Comparison of ENCODE assay signal across 18 cellular contexts in genomic region chr9:35980289-35981011, GRCh38. TPM values are rescaled to one million over a fixed set of nuclear protein-coding genes. Genes with fewer than 3 reads are reported as not detected.
DNase-seq lines count a peak whose midpoint lies in the region; ATAC-seq, FAIRE-seq and TF ChIP-seq lines count a peak whose summit lies in the region.
"Had no signal": no experiment of that assay in that cellular context is flagged by ENCODE, and none has a peak within 500 bp of the region (broad histone marks: within the 10 kb centered on the region; RNA-seq: fewer than 3 reads in every experiment).

No MANE protein-coding gene starts in this region.

- DNase-seq in mammary epithelial cell, result peak; percentile 39
- no peak for DNase-seq in breast epithelium (ENCODE audit: low spot score in 2 of 2)
- DNase-seq in astrocyte (ENCODE audit: low read depth), result no peak
- DNase-seq in foreskin keratinocyte, result peak; percentile 27 to 50
- DNase-seq in NOMO-1 (lab: John Stamatoyannopoulos, UW; ENCODE audit: unreplicated experiment in 2 of 2), result no peak
- DNase-seq in NCI-H2196 (lab: John Stamatoyannopoulos, UW; ENCODE audit: unreplicated experiment), result no peak
- DNase-seq: 8988T; Calu3; CD8-positive, alpha-beta T cell; DMS79 treated with DMSO at 0.1 percent for 48 hours; GF-D8; HCEC 1CT had no signal

- H3K27ac Mint-ChIP-seq in astrocyte (ENCODE audit: unreplicated experiment), result peak overlapping the region; percentile 3
- H3K27ac Mint-ChIP-seq: CD8-positive, alpha-beta T cell; GM23338 had no signal

- H3K36me3 Mint-ChIP-seq in astrocyte (ENCODE audit: low read depth, unreplicated experiment), result no peaks in the 10 kb centered on the region
- H3K36me3 Mint-ChIP-seq: CD8-positive, alpha-beta T cell had no signal

- H3K9me3 Mint-ChIP-seq in astrocyte (ENCODE audit: unreplicated experiment), result peaks cover 7% of the 10 kb centered on the region

- 65% methylated on average over 3 of the region's 3 CpGs for WGBS in mammary epithelial cell (ENCODE audit: low coverage, missing lambda C conversion rate)

- peaks cover 10% of the 10 kb centered on the region for H3K27me3 ChIP-seq in mammary epithelial cell (ENCODE audit: insufficient read depth, low read length)
- H3K27me3 ChIP-seq in breast epithelium, result no peaks in the 10 kb centered on the region
- peaks cover 7% of the 10 kb centered on the region for H3K27me3 ChIP-seq in astrocyte (ENCODE audit: insufficient read depth, low read length)
- peaks cover 57% of the 10 kb centered on the region for H3K27me3 ChIP-seq in foreskin keratinocyte
- H3K27me3 ChIP-seq: BLaER1 had no signal

- in situ Hi-C loops in mammary epithelial cell (cut with MboI; ENCODE audit: low sequenced_read_pairs in 2 of 2), result no loop called here

- no peak for TF ChIP-seq POLR2A in breast epithelium (IDR thresholded peaks at IDR 0.05)

- intact Hi-C loops in mammary epithelial cell (cut with micrococcal nuclease), result no loop called here
- intact Hi-C loops in breast epithelium (cut with DNase I; ENCODE audit: low total_unique reads), result no loop called here

- no peak overlapping the region for H3K9ac ChIP-seq in mammary epithelial cell (ENCODE audit: insufficient read depth, low read length)
- H3K9ac ChIP-seq in astrocyte (ENCODE audit: low read length), result no peak overlapping the region
- H3K9ac ChIP-seq: BLaER1 had no signal

- no peaks in the 10 kb centered on the region for H3K4me1 ChIP-seq in mammary epithelial cell (ENCODE audit: insufficient read depth, low read length)
- H3K4me1 ChIP-seq in breast epithelium, result no peaks in the 10 kb centered on the region
- H3K4me1 ChIP-seq in astrocyte (ENCODE audit: insufficient read depth, low read length), result no peaks in the 10 kb centered on the region
- no peaks in the 10 kb centered on the region for H3K4me1 ChIP-seq in foreskin keratinocyte

- H3K4me1 Mint-ChIP-seq in astrocyte (ENCODE audit: low read depth, unreplicated experiment), result no peaks in the 10 kb centered on the region
- H3K4me1 Mint-ChIP-seq: GM23338 had no signal

- H3K4me2 ChIP-seq in mammary epithelial cell (ENCODE audit: insufficient read depth, low read depth, low read length) (no peak overlapping the region), astrocyte (ENCODE audit: low read length) (no peak overlapping the region)
- H3K4me2 ChIP-seq: GM23338 had no signal

- H2AFZ ChIP-seq in mammary epithelial cell (ENCODE audit: low read depth, low read length), result no peak overlapping the region
- H2AFZ ChIP-seq in astrocyte (ENCODE audit: low read depth, low read length), result no peak overlapping the region
- H2AFZ ChIP-seq: GM23338 had no signal

- FAIRE-seq in astrocyte (lab: Jason Lieb, UNC), result no peak
- FAIRE-seq: H54, HTR-8/SVneo had no signal

- BruUV-seq in mammary epithelial cell (replicated peaks; lab: Mats Ljungman, UMichigan), result no TSS peak

- H3K9me3 ChIP-seq in mammary epithelial cell (replicated peaks; ENCODE audit: insufficient read depth, low read length) (no peaks in the 10 kb centered on the region), breast epithelium (peaks cover 0 to 6% of the 10 kb centered on the region in 2 donors), astrocyte (ENCODE audit: insufficient read depth, low read depth, low read length) (no peaks in the 10 kb centered on the region)

- peaks cover 7% of the 10 kb centered on the region for H3K27me3 Mint-ChIP-seq in astrocyte (ENCODE audit: low read depth, unreplicated experiment)

- dilution Hi-C loops in mammary epithelial cell (cut with HindIII; ENCODE audit: low sequenced_read_pairs), result no loop called here

- H3K79me2 ChIP-seq in mammary epithelial cell (ENCODE audit: insufficient read depth, low read length), result no peaks in the 10 kb centered on the region
- H3K79me2 ChIP-seq in astrocyte (ENCODE audit: insufficient read depth, low read length), result no peaks in the 10 kb centered on the region

- no peak overlapping the region for H3K4me3 Mint-ChIP-seq in astrocyte (ENCODE audit: unreplicated experiment)
- H3K4me3 Mint-ChIP-seq: CD8-positive, alpha-beta T cell; GM23338 had no signal

- H3K4me3 ChIP-seq in mammary epithelial cell (replicated peaks in 1 of 3; ENCODE audit: insufficient read depth in 1 of 3, low read depth in 2 of 3, low read length in 3 of 3), result no peak overlapping the region
- H3K4me3 ChIP-seq in breast epithelium, result no peak overlapping the region
- H3K4me3 ChIP-seq in astrocyte (ENCODE audit: insufficient read depth, low read depth, low read length), result no peak overlapping the region
- H3K4me3 ChIP-seq: BLaER1, GM23338 had no signal

- TF ChIP-seq CTCF in mammary epithelial cell (conservative IDR thresholded peaks at IDR 0.05 in 1 of 2, IDR thresholded peaks at IDR 0.05 in 1 of 2; ENCODE audit: extremely low read depth in 1 of 2, insufficient read depth in 1 of 2, low read depth in 1 of 2, low read length in 2 of 2) (no peak), breast epithelium (IDR thresholded peaks at IDR 0.05) (no peak), astrocyte (IDR thresholded peaks at IDR 0.05; ENCODE audit: insufficient read depth, low read depth, low read length) (no peak), foreskin keratinocyte (conservative IDR thresholded peaks at IDR 0.05) (no peak)

- ATAC-seq in foreskin keratinocyte (no peak), HG03432 (IDR thresholded peaks at IDR 0.05; ENCODE audit: unreplicated experiment) (no peak)
- ATAC-seq: CD8-positive, alpha-beta T cell; GM23338 had no signal

- H3K36me3 ChIP-seq in mammary epithelial cell (ENCODE audit: insufficient read depth, low read length) (no peaks in the 10 kb centered on the region), breast epithelium (no peaks in the 10 kb centered on the region), astrocyte (ENCODE audit: insufficient read depth, low read length) (no peaks in the 10 kb centered on the region)
- H3K36me3 ChIP-seq: BLaER1 had no signal

- CTCF ChIA-PET in mammary epithelial cell (lab: Charles Lee; ENCODE audit: low non-redundant PET), result no interaction called here

- H4K20me1 ChIP-seq in mammary epithelial cell (ENCODE audit: insufficient read depth, low read length) (no peaks in the 10 kb centered on the region), astrocyte (ENCODE audit: insufficient read depth, low read length) (no peaks in the 10 kb centered on the region)
- H4K20me1 ChIP-seq: BLaER1 had no signal

- H3K27ac ChIP-seq in mammary epithelial cell (ENCODE audit: insufficient read depth, low read depth, low read length) (no peak overlapping the region), breast epithelium (no peak overlapping the region), astrocyte (ENCODE audit: low read depth, low read length) (no peak overlapping the region), foreskin keratinocyte (no peak overlapping the region)
- H3K27ac ChIP-seq: BLaER1 had no signal

RNA-seq across cellular contexts. Expression of gene OR2S2, which starts 22.5 kb away (rescaled TPM):
- total RNA-seq in mammary epithelial cell (under 1 TPM; 0.28 to 0.33 TPM), breast epithelium (not detected), astrocyte (not detected in 2 replicates), foreskin keratinocyte (not detected in 2 replicates)
- polyA plus RNA-seq in mammary epithelial cell (not detected), foreskin keratinocyte (not detected in 2 replicates)
- not detected for polyA minus RNA-seq in mammary epithelial cell
- total RNA-seq: A673; Calu3; CD8-positive, alpha-beta T cell; GM23338 had no signal
- polyA plus RNA-seq: GM23338 had no signal

RNA-seq across cellular contexts. Expression of gene RECK, which starts 56.3 kb away (rescaled TPM):
- 10 to 100 TPM in 1 of 2 donors, 1 to 10 TPM in 1; 5.6 to 12.7 TPM for total RNA-seq in mammary epithelial cell
- 4.1 TPM for polyA plus RNA-seq in mammary epithelial cell
- polyA minus RNA-seq in mammary epithelial cell, result 5.5 TPM
- total RNA-seq in breast epithelium, result 10 to 100 TPM; 12.7 to 25.6 (median 17.7) TPM
- 21.6 and 25.1 TPM in 2 replicates for total RNA-seq in astrocyte
- total RNA-seq in foreskin keratinocyte, result 3.6 and 4.1 TPM in 2 replicates
- polyA plus RNA-seq in foreskin keratinocyte, result 2.4 and 3.2 TPM in 2 replicates

Comparison
In these comparisons a context has a peak if more than half of its experiments do, and no peak if none do; other contexts are left out.
1. DNase-seq: peak in mammary epithelial cell (single experiment) and foreskin keratinocyte (2 of 2); none in breast epithelium (0 of 2), astrocyte (single experiment), NOMO-1 (0 of 2) and NCI-H2196 (single experiment).